ENCODE assay signal across 8 cellular contexts in genomic region chr21:31730687-31731111, GRCh38. TPM values are rescaled to one million over a fixed set of nuclear protein-coding genes. Genes with fewer than 3 reads are reported as not detected.
DNase-seq lines count a peak whose midpoint lies in the region; ATAC-seq and TF ChIP-seq lines count a peak whose summit lies in the region.

No MANE protein-coding gene starts in this region.

- no peak for ATAC-seq in activated naive CD8-positive, alpha-beta T cell treated with anti-CD3 and anti-CD28 coated beads, Interleukin-2, amount 10 ng/mL, durations not matched to agents 7 days and 5 days (ENCODE audit: low read depth)
- ATAC-seq in HG02973 (IDR thresholded peaks at IDR 0.05; ENCODE audit: unreplicated experiment) = no peak

- no peaks in the 10 kb centered on the region for H3K27me3 ChIP-seq in skeletal muscle satellite cell (ENCODE audit: control insufficient read depth, insufficient read depth, low read length)

- no peaks in the 10 kb centered on the region for H3K36me3 ChIP-seq in skeletal muscle satellite cell (ENCODE audit: insufficient read depth, low read length)

- H3K4me2 ChIP-seq in skeletal muscle satellite cell (ENCODE audit: low read length) = peak overlapping the region; percentile 78

- POLR2A ChIA-PET in activated naive CD8-positive, alpha-beta T cell treated with anti-CD3 and anti-CD28 coated beads, Interleukin-2, amount 10 ng/mL, durations not matched to agents 7 days and 5 days (lab: Charles Lee) = interaction anchor here (0.6 kb wide), 1 partner anchor 19 kb away, joined by 4 read pairs; no protein-coding TSS in a partner anchor

- H3K36me3 Mint-ChIP-seq in Calu3 (ENCODE audit: insufficient read depth, unreplicated experiment) (peaks cover 18% of the 10 kb centered on the region), IgD-negative memory B cell (peaks cover 5% of the 10 kb centered on the region)
- H3K36me3 Mint-ChIP-seq in activated naive CD8-positive, alpha-beta T cell treated with anti-CD3 and anti-CD28 coated beads, Interleukin-2, amount 10 ng/mL, durations not matched to agents 7 days and 5 days = peaks cover 3% of the 10 kb centered on the region

- no peaks in the 10 kb centered on the region for H3K9me3 ChIP-seq in skeletal muscle satellite cell (replicated peaks; ENCODE audit: low read length)

- H3K9me3 Mint-ChIP-seq in Calu3 (ENCODE audit: low read depth, unreplicated experiment) = no peaks in the 10 kb centered on the region
- H3K9me3 Mint-ChIP-seq in IgD-negative memory B cell = no peaks in the 10 kb centered on the region
- no peaks in the 10 kb centered on the region for H3K9me3 Mint-ChIP-seq in activated naive CD8-positive, alpha-beta T cell treated with anti-CD3 and anti-CD28 coated beads, Interleukin-2, amount 10 ng/mL, durations not matched to agents 7 days and 5 days

- intact Hi-C loops in Calu3 (cut with micrococcal nuclease; ENCODE audit: unreplicated experiment) = no loop called here

- peaks cover 32% of the 10 kb centered on the region for H3K4me1 ChIP-seq in skeletal muscle satellite cell (ENCODE audit: control insufficient read depth, insufficient read depth, low read length)

- no peak for TF ChIP-seq CTCF in Calu3 (IDR thresholded peaks at IDR 0.05; ENCODE audit: unreplicated experiment)

- H3K27me3 Mint-ChIP-seq in Calu3 (ENCODE audit: unreplicated experiment) = no peaks in the 10 kb centered on the region
- no peaks in the 10 kb centered on the region for H3K27me3 Mint-ChIP-seq in IgD-negative memory B cell
- H3K27me3 Mint-ChIP-seq in activated naive CD8-positive, alpha-beta T cell treated with anti-CD3 and anti-CD28 coated beads, Interleukin-2, amount 10 ng/mL, durations not matched to agents 7 days and 5 days = no peaks in the 10 kb centered on the region

- DNase-seq in Calu3 = no peak
- no peak for DNase-seq in activated naive CD8-positive, alpha-beta T cell treated with anti-CD3 and anti-CD28 coated beads, Interleukin-2, amount 10 ng/mL, durations not matched to agents 7 days and 5 days
- no peak for DNase-seq in cortex of kidney (lab: John Stamatoyannopoulos, UW)
- DNase-seq in G401 (ENCODE audit: low spot score) = no peak

- H3K27ac Mint-ChIP-seq in Calu3 (ENCODE audit: unreplicated experiment) (peak overlapping the region; percentile 22), IgD-negative memory B cell (peak overlapping the region in 2 of 3 donors; percentile 73 to 75)
- H3K27ac Mint-ChIP-seq in activated naive CD8-positive, alpha-beta T cell treated with anti-CD3 and anti-CD28 coated beads, Interleukin-2, amount 10 ng/mL, durations not matched to agents 7 days and 5 days = peak overlapping the region; percentile 79

- H3K4me1 Mint-ChIP-seq in Calu3 (ENCODE audit: low read depth, unreplicated experiment) (no peaks in the 10 kb centered on the region), IgD-negative memory B cell (peaks cover 10 to 19% (median 19%) of the 10 kb centered on the region in 3 donors)
- H3K4me1 Mint-ChIP-seq in activated naive CD8-positive, alpha-beta T cell treated with anti-CD3 and anti-CD28 coated beads, Interleukin-2, amount 10 ng/mL, durations not matched to agents 7 days and 5 days = peaks cover 6% of the 10 kb centered on the region

- peak overlapping the region; percentile 90 for H3K4me3 ChIP-seq in iPS-11a (ENCODE audit: low read depth, low read length)
- H3K4me3 ChIP-seq in skeletal muscle satellite cell (ENCODE audit: low read length) = peak overlapping the region; percentile 72

- in situ Hi-C loops in G401 (cut with HindIII; ENCODE audit: low sequenced_read_pairs) = no loop called here

- H3K9ac ChIP-seq in skeletal muscle satellite cell (ENCODE audit: low read depth, low read length) = peak overlapping the region; percentile 98

- H3K4me3 Mint-ChIP-seq in Calu3 (ENCODE audit: low read depth, unreplicated experiment) = no peak overlapping the region
- H3K4me3 Mint-ChIP-seq in IgD-negative memory B cell = peak overlapping the region in 2 of 4 donors; percentile 88 to 95
- H3K4me3 Mint-ChIP-seq in activated naive CD8-positive, alpha-beta T cell treated with anti-CD3 and anti-CD28 coated beads, Interleukin-2, amount 10 ng/mL, durations not matched to agents 7 days and 5 days = peak overlapping the region; percentile 86

- CTCF ChIA-PET in Calu3 (lab: Charles Lee) = no interaction called here

- BruUV-seq in Calu3 (replicated peaks; lab: Mats Ljungman, UMichigan) = no TSS peak

RNA-seq across cellular contexts. Expression of gene SCAF4, which starts 1.2 kb away (rescaled TPM):
- 30.8 and 31.2 TPM in 2 replicates for total RNA-seq in Calu3 (2022)
- 49.9 TPM for polyA plus RNA-seq in IgD-negative memory B cell
- total RNA-seq in activated naive CD8-positive, alpha-beta T cell treated with anti-CD3 and anti-CD28 coated beads, Interleukin-2, amount 10 ng/mL, durations not matched to agents 7 days and 5 days = 10 to 100 TPM; 56.9 to 57.9 TPM
- total RNA-seq in skeletal muscle satellite cell (2012; rRNA removed) = 7.2 and 8.1 TPM in 2 replicates
- total RNA-seq in G401 (2014; rRNA removed; shearing (Covaris generic)) = 2.1 and 4.1 TPM in 2 replicates

Comparison
In these comparisons a context has a peak if more than half of its experiments do, and no peak if none do; other contexts are left out.
1. H3K27ac Mint-ChIP-seq: peak in every context shown above with its lines; median percentile 79 in activated naive CD8-positive, alpha-beta T cell treated with anti-CD3 and anti-CD28 coated beads, Interleukin-2, amount 10 ng/mL, durations not matched to agents 7 days and 5 days; 74 in IgD-negative memory B cell; 22 in Calu3.